15 cellular contexts compared by ENCODE assay signal in the genomic region with DNA sequence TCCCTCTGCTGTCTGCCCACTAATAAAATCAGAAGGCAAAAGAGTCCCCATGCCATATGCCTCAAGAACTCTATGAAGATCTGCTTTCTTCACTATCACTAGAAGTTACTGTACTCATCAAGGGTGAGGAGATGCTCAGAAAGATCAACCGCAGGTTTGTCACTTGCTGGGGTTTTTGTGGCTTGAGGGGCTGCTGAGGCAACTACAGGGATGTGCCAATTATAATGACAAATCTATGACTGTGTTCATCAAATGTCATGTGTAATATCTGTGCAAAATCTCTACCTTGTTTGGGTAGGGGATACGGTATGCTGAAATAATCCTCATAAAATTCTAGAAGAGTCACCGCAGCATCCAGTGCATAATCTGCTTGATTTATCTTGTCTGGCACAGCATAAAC. TPM values are rescaled to one million over a fixed set of nuclear protein-coding genes. Genes with fewer than 3 reads are reported as not detected.
DNase-seq lines count a peak whose midpoint lies in the region; ATAC-seq and TF ChIP-seq lines count a peak whose summit lies in the region.
"Had no signal": no experiment of that assay in that cellular context is flagged by ENCODE, and none has a peak within 500 bp of the region (broad histone marks: within the 10 kb centered on the region; RNA-seq: fewer than 3 reads in every experiment).

No MANE protein-coding gene starts in this region.

- intact Hi-C loops in activated CD4-positive, alpha-beta T cell treated with anti-CD3 and anti-CD28 coated beads for 36 hours (cut with DNase I, micrococcal nuclease): no loop called here
- intact Hi-C loops in ovary (cut with DNase I): no loop called here

- ATAC-seq in activated CD4-positive, alpha-beta T cell treated with anti-CD3 and anti-CD28 coated beads for 36 hours: peak; percentile 92
- ATAC-seq in effector memory CD8-positive, alpha-beta T cell (replicated peaks): peak; percentile 99
- ATAC-seq: mucosa of descending colon had no signal

- no peaks in the 10 kb centered on the region for H3K9me3 Mint-ChIP-seq in activated CD4-positive, alpha-beta T cell treated with anti-CD3 and anti-CD28 coated beads for 36 hours (ENCODE audit: low read depth)
- H3K9me3 Mint-ChIP-seq in effector memory CD8-positive, alpha-beta T cell: no peaks in the 10 kb centered on the region

- 92 to 97% (median 93%) methylated on average over 3 of the region's 3 CpGs for WGBS in ovary, 3 donors

- H3K4me1 Mint-ChIP-seq in activated CD4-positive, alpha-beta T cell treated with anti-CD3 and anti-CD28 coated beads for 36 hours: peaks cover 20% of the 10 kb centered on the region
- H3K4me1 Mint-ChIP-seq in effector memory CD8-positive, alpha-beta T cell (ENCODE audit: low read depth in 2 of 2): peaks cover 22 to 34% of the 10 kb centered on the region in 2 donors

- H3K27me3 ChIP-seq in ovary: no peaks in the 10 kb centered on the region
- no peaks in the 10 kb centered on the region for H3K27me3 ChIP-seq in HAP-1 (ENCODE audit: low read depth)
- H3K27me3 ChIP-seq: dorsolateral prefrontal cortex, tibial artery had no signal

- peak overlapping the region; percentile 72 for H3K27ac Mint-ChIP-seq in activated CD4-positive, alpha-beta T cell treated with anti-CD3 and anti-CD28 coated beads for 36 hours
- peak overlapping the region; percentile 29 to 82 for H3K27ac Mint-ChIP-seq in effector memory CD8-positive, alpha-beta T cell

- H3K27me3 Mint-ChIP-seq in activated CD4-positive, alpha-beta T cell treated with anti-CD3 and anti-CD28 coated beads for 36 hours: no peaks in the 10 kb centered on the region
- no peaks in the 10 kb centered on the region for H3K27me3 Mint-ChIP-seq in effector memory CD8-positive, alpha-beta T cell

- TF ChIP-seq POLR2A in ovary (IDR thresholded peaks at IDR 0.05): no peak

- no peak overlapping the region for H3K4me3 ChIP-seq in ovary
- no peak overlapping the region for H3K4me3 ChIP-seq in HAP-1
- H3K4me3 ChIP-seq: dorsolateral prefrontal cortex, mucosa of descending colon, prostate gland, tibial artery had no signal

- H3K36me3 ChIP-seq in ovary (no peaks in the 10 kb centered on the region), HAP-1 (replicated peaks) (peaks cover 4% of the 10 kb centered on the region; the same call in 1 of the 2 replicates)

- in situ Hi-C loops in GM13977 (cut with MboI; ENCODE audit: low pct_unique_long_range_greater_than_20kb, low sequenced_read_pairs, unreplicated experiment): no loop called here
- in situ Hi-C loops in HAP-1 (cut with MboI; ENCODE audit: low sequenced_read_pairs): no loop called here

- H3K4me3 Mint-ChIP-seq in activated CD4-positive, alpha-beta T cell treated with anti-CD3 and anti-CD28 coated beads for 36 hours: no peak overlapping the region
- peak overlapping the region; percentile 4 to 33 for H3K4me3 Mint-ChIP-seq in effector memory CD8-positive, alpha-beta T cell

- DNase-seq in activated CD4-positive, alpha-beta T cell treated with anti-CD3 and anti-CD28 coated beads for 36 hours: peak; percentile 81
- peak; percentile 71 for DNase-seq in activated CD8-positive, alpha-beta memory T cell treated with anti-CD3 and anti-CD28 coated beads, Interleukin-2, amount 50 U/mL, for 4 hours
- peak; percentile 34 to 41 (median 40) for DNase-seq in effector memory CD8-positive, alpha-beta T cell
- DNase-seq in stimulated activated CD8-positive, alpha-beta memory T cell treated with anti-CD3 and anti-CD28 coated beads, Interleukin-7, amount 100 ng/mL, for 4 hours (ENCODE audit: low read depth in 2 of 2): peak; percentile 45 to 54
- DNase-seq in GM13977 (ENCODE audit: low spot score) (no peak), ovary (no peak), HAP-1 (ENCODE audit: low spot score in 2 of 2) (no peak)
- DNase-seq: aorta, dorsolateral prefrontal cortex, foreskin fibroblast, mucosa of descending colon, NCI-H1417, SHP77, tibial artery had no signal

- no peak overlapping the region for H3K27ac ChIP-seq in ovary
- H3K27ac ChIP-seq: prostate gland, tibial artery had no signal

- CTCF ChIA-PET in activated CD4-positive, alpha-beta T cell treated with anti-CD3 and anti-CD28 coated beads for 36 hours (lab: Charles Lee): interaction anchor here (1.0 to 1.5 kb wide), 2 partner anchors 10 to 25 kb away, joined by 3 to 5 read pairs; no protein-coding TSS in a partner anchor

- no peaks in the 10 kb centered on the region for H3K9me3 ChIP-seq in ovary
- H3K9me3 ChIP-seq in HAP-1: no peaks in the 10 kb centered on the region
- H3K9me3 ChIP-seq: mucosa of descending colon, prostate gland, tibial artery had no signal

- POLR2A ChIA-PET in activated CD4-positive, alpha-beta T cell treated with anti-CD3 and anti-CD28 coated beads for 36 hours (lab: Charles Lee): no interaction called here

- TF ChIP-seq CTCF in GM13977 (IDR thresholded peaks at IDR 0.05; ENCODE audit: extremely low read depth, insufficient read depth, missing control alignments) (no peak), ovary (IDR thresholded peaks at IDR 0.05) (no peak)

- H3K36me3 Mint-ChIP-seq in activated CD4-positive, alpha-beta T cell treated with anti-CD3 and anti-CD28 coated beads for 36 hours (ENCODE audit: low read depth): peaks cover 74% of the 10 kb centered on the region
- H3K36me3 Mint-ChIP-seq in effector memory CD8-positive, alpha-beta T cell (ENCODE audit: insufficient read depth): peaks cover 91% of the 10 kb centered on the region

- no peaks in the 10 kb centered on the region for H3K4me1 ChIP-seq in ovary (ENCODE audit: insufficient read depth)
- peaks cover 12% of the 10 kb centered on the region for H3K4me1 ChIP-seq in HAP-1
- H3K4me1 ChIP-seq: prostate gland had no signal

- no peak for TF ChIP-seq EP300 in ovary (IDR thresholded peaks at IDR 0.05)

RNA-seq across cellular contexts. Expression of a gene that starts 13.0 kb away (rescaled TPM):
- 10 to 100 TPM; 56.4 to 98.7 TPM for total RNA-seq in activated CD4-positive, alpha-beta T cell treated with anti-CD3 and anti-CD28 coated beads for 36 hours
- 10 to 100 TPM; 18.6 to 57.7 (median 40.6) TPM for total RNA-seq in ovary
- 10 to 100 TPM; 12.5 to 50.1 TPM for polyA plus RNA-seq in ovary

Comparison
In these comparisons a context has a peak if more than half of its experiments do, and no peak if none do; other contexts are left out.
1. DNase-seq: peak in activated CD4-positive, alpha-beta T cell treated with anti-CD3 and anti-CD28 coated beads for 36 hours (single experiment), activated CD8-positive, alpha-beta memory T cell treated with anti-CD3 and anti-CD28 coated beads, Interleukin-2, amount 50 U/mL, for 4 hours (single experiment), effector memory CD8-positive, alpha-beta T cell (3 of 3) and stimulated activated CD8-positive, alpha-beta memory T cell treated with anti-CD3 and anti-CD28 coated beads, Interleukin-7, amount 100 ng/mL, for 4 hours (2 of 2); none in GM13977 (single experiment), ovary (0 of 5) and HAP-1 (0 of 2).